In the genomic region with DNA sequence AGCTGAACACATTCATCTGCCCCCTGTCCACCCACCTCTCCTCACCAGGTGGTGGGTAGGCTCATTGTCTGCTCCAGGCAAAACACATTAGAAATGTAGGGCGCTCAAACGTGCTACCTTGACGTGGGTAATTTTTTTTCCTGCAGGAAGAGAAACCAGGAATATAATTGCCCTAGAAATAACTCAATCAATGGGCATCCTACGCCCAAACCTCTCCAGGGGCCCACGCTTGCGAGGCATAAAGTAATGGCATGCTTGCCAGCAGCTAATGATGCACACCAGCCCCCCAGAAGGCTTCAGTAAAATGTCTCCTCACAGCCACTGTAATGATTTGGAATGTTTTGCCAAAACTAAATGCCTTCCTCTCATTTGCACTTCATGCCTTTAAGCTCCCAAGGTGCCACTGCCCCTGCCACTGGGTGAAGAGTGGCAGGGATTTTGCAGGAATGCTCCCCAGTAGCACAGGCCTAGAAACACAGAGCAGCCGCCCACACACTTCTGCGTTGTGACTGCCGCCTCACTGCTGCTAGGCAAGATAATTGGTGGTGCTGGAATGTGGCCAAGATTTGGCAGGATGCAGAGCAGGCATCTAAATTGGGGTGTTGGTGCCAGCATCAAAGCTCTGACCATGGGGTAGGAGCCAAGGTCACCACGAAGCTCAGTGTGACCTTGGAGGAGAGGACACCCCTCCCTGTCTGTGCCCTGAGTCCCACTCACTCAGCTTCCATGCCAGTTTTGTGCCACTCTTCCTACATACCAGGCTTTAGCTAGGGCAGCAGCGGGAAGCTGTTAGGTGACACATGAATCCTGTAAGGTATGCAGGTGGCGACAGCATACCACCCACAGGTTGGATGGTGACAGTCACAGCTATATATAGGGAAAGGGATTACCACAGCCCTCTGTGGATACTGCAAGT, we compare ENCODE assay signal across 9 cellular contexts. TPM values are rescaled to one million over a fixed set of nuclear protein-coding genes. Genes with fewer than 3 reads are reported as not detected.
A peak's percentile ranks its signal among the peaks of the same experiment; 100 is the strongest.
DNase-seq lines count a peak whose midpoint lies in the region; ATAC-seq lines count a peak whose summit lies in the region.
"Had no signal": no experiment of that assay in that cellular context is flagged by ENCODE, and none has a peak within 500 bp of the region (broad histone marks: within the 10 kb centered on the region; RNA-seq: fewer than 3 reads in every experiment).

No MANE protein-coding gene starts in this region.

- DNase-seq in A172 (ENCODE audit: low spot score) (peak; percentile 36), H4 (ENCODE audit: low spot score) (peak; percentile 21), RPMI8226 (peak; percentile 6), head of caudate nucleus (peak; percentile 54 to 93 (median 76)), NCI-H82 (lab: John Stamatoyannopoulos, UW) (no peak), NCI-H187 treated with DMSO at 0.1 percent for 48 hours (lab: John Stamatoyannopoulos, UW) (no peak)

- ATAC-seq in GM18858 (IDR thresholded peaks at IDR 0.05; ENCODE audit: unreplicated experiment), result no peak
- no peak for ATAC-seq in HG03354 (IDR thresholded peaks at IDR 0.05; ENCODE audit: poor library complexity, severe bottlenecking, unreplicated experiment)
- ATAC-seq: GM12878 had no signal

- intact Hi-C loops in head of caudate nucleus (cut with DNase I), result no loop called here

RNA-seq across cellular contexts. Expression of a gene that starts 48.7 kb away (rescaled TPM):
- total RNA-seq in A172 (2014; rRNA removed; shearing (Covaris generic)), result 11.8 and 18.0 TPM in 2 replicates
- 5.2 and 6.0 TPM in 2 replicates for total RNA-seq in H4 (2014; rRNA removed; shearing (Covaris generic))
- total RNA-seq: GM12878 had no signal

Comparison
In these comparisons a context has a peak if more than half of its experiments do, and no peak if none do; other contexts are left out.
1. DNase-seq: peak in A172 (single experiment), H4 (single experiment), RPMI8226 (single experiment) and head of caudate nucleus (42 of 42); none in NCI-H82 (single experiment) and NCI-H187 treated with DMSO at 0.1 percent for 48 hours (single experiment).